In the genomic region with DNA sequence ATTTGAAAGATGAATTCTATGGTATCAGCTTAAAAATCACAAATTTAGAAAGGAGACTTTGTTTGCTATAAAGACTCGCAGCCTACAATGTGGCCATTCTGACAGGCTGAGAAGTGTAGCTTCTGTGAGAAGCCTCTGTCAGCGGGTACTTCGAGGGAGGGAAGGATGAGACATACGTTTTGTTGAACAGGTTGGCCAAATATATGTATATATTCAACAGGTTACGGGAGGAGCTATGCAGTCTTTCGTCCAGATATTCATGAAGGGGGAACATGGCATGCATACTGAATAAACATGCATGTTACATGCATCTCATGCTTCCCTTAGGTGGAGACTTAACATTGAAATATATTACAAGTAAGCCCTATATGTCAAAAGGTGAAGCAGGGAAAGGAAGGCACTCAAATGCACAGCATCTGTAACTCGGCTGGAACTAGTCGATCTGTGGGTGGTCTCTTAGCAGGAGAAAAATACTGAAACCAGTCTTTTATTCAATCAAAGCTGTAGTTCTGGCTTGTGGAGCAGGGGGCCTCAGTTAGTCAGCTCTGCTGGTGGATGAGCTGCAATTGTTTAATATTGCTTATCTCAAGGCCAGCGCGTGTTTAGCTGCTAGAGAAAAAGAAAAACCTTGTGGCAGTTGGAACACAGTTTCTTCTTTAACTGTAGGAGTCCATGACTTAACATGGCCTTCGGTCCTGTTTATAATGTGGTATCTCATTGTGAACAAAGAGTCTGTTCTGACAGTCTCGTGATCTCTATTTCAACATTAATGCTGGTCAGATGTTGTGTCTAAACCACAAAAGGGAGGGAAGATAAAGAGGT, we compare ENCODE assay signal across 9 cellular contexts.
DNase-seq lines count a peak whose midpoint lies in the region; ATAC-seq and TF ChIP-seq lines count a peak whose summit lies in the region.
"Had no signal": no experiment of that assay in that cellular context is flagged by ENCODE, and none has a peak within 500 bp of the region (broad histone marks: within the 10 kb centered on the region; RNA-seq: fewer than 3 reads in every experiment).

No MANE protein-coding gene starts in this region.

- TF ChIP-seq CTCF in H9 (conservative IDR thresholded peaks at IDR 0.05): peak; percentile 52
- no peak for TF ChIP-seq CTCF in MCF 10A (IDR thresholded peaks at IDR 0.05; ENCODE audit: unreplicated experiment)

- H3K4me1 ChIP-seq in H9 (ENCODE audit: insufficient read depth, low read length): peaks cover 17% of the 10 kb centered on the region

- no peak overlapping the region for H4K8ac ChIP-seq in H9 (replicated peaks; ENCODE audit: insufficient read length, low read depth, low read length)

- peak overlapping the region; percentile 10 for H3K18ac ChIP-seq in H9 (ENCODE audit: insufficient read length, low read depth, low read length)

- no peak overlapping the region for H3K4ac ChIP-seq in H9 (ENCODE audit: low read depth, low read length)

- no peaks in the 10 kb centered on the region for H3K79me1 ChIP-seq in H9 (ENCODE audit: insufficient read depth, low read depth, low read length, poor library complexity, severe bottlenecking)

- H2BK5ac ChIP-seq in H9 (ENCODE audit: insufficient read length, low read length): no peak overlapping the region

- no CpG with 5 or more reads among the region's 12 CpGs for WGBS in H9 (ENCODE audit: extremely low coverage, insufficient read length, low lambda C conversion rate)

- H2BK120ac ChIP-seq in H9 (ENCODE audit: low read depth, low read length, poor library complexity, severe bottlenecking): no peak overlapping the region

- no peak overlapping the region for H2BK20ac ChIP-seq in H9 (ENCODE audit: low read depth, low read length, poor library complexity, severe bottlenecking)

- H3K27ac ChIP-seq in H9 (ENCODE audit: insufficient read length, low read depth, low read length): peak overlapping the region; percentile 87

- H3K27me3 ChIP-seq in H9 (ENCODE audit: insufficient read depth, low read length): no peaks in the 10 kb centered on the region

- CTCF ChIA-PET in MCF 10A (lab: Yijun Ruan, JAX): interaction anchor here (0.9 to 1.2 kb wide), 3 partner anchors 11 to 211 kb away, joined by 3 read pairs; no protein-coding TSS in a partner anchor

- H2AK5ac ChIP-seq in H9 (ENCODE audit: insufficient read length, low read length): no peak overlapping the region

- peaks cover 0 to 2% of the 10 kb centered on the region in 2 experiments; a peak in 4 of 5 replicates for H3K9me3 Mint-ChIP-seq in H9
- H3K9me3 Mint-ChIP-seq in MCF 10A (ENCODE audit: unreplicated experiment): peaks cover 7% of the 10 kb centered on the region

- no peak overlapping the region for H3K56ac ChIP-seq in H9 (ENCODE audit: insufficient read length, low read depth, low read length)

- no peaks in the 10 kb centered on the region for H3K9me3 ChIP-seq in H9 (ENCODE audit: control insufficient read depth, low read depth, low read length)

- H3K4me1 Mint-ChIP-seq in H9: peaks cover 56 to 57% of the 10 kb centered on the region in 2 experiments
- peaks cover 23% of the 10 kb centered on the region for H3K4me1 Mint-ChIP-seq in MCF 10A (ENCODE audit: insufficient read depth, unreplicated experiment)
- H3K4me1 Mint-ChIP-seq: activated naive CD4-positive, alpha-beta T cell treated with anti-CD3 and anti-CD28 coated beads, Interleukin-2, amount 50 U/mL, for 24 hours had no signal

- H3K79me2 ChIP-seq in H9 (ENCODE audit: insufficient read depth, low read length): peaks cover 2% of the 10 kb centered on the region; the same call in 1 of the 2 replicates

- H3K27ac Mint-ChIP-seq in H9 (peak overlapping the region; percentile 45 to 96 (median 66); a peak in 6 of 7 replicates), MCF 10A (ENCODE audit: low read depth, unreplicated experiment) (no peak overlapping the region)
- H3K27ac Mint-ChIP-seq: activated naive CD4-positive, alpha-beta T cell treated with anti-CD3 and anti-CD28 coated beads, Interleukin-2, amount 50 U/mL, for 24 hours had no signal

- peak overlapping the region; percentile 75 for H3K4me2 ChIP-seq in H9 (ENCODE audit: insufficient read depth, insufficient read length, low read length)

- H4K20me1 ChIP-seq in H9 (ENCODE audit: control insufficient read depth, insufficient read depth, insufficient read length): no peaks in the 10 kb centered on the region

- DNase-seq in H9: peak; percentile 70
- peak; percentile 73 for DNase-seq in OCI-M1 (lab: John Stamatoyannopoulos, UW)
- DNase-seq in iPS-NIHi7 (ENCODE audit: extremely low spot score): peak; percentile 54
- no peak for DNase-seq in KG1 (lab: John Stamatoyannopoulos, UW)
- no peak for DNase-seq in activated CD8-positive, alpha-beta memory T cell treated with anti-CD3 and anti-CD28 coated beads, Interleukin-2, amount 50 U/mL, for 4 hours
- no peak for DNase-seq in MCF 10A (ENCODE audit: unreplicated experiment)
- DNase-seq in DMS114 treated with DMSO at 0.1 percent for 48 hours (lab: John Stamatoyannopoulos, UW; ENCODE audit: unreplicated experiment): no peak

- intact Hi-C loops in MCF 10A (cut with micrococcal nuclease): no loop called here

- BruUV-seq in MCF 10A (replicated peaks; lab: Mats Ljungman, UMichigan): no TSS peak

- no peak overlapping the region for H4K91ac ChIP-seq in H9 (ENCODE audit: insufficient read length, low read depth, low read length)

- no peak overlapping the region for H3K23ac ChIP-seq in H9 (ENCODE audit: insufficient read length, low read depth, low read length)

- no peak overlapping the region for H2AFZ ChIP-seq in H9 (ENCODE audit: low read length)

- POLR2A ChIA-PET in MCF 10A (lab: Yijun Ruan, JAX): interaction anchor here (3.0 kb wide), 1 partner anchor 19 kb away, joined by 13 read pairs; no protein-coding TSS in a partner anchor

- H3K23me2 ChIP-seq in H9 (ENCODE audit: insufficient read length, low read depth, low read length, poor library complexity, severe bottlenecking): peaks cover 3% of the 10 kb centered on the region

- H3K14ac ChIP-seq in H9 (ENCODE audit: insufficient read depth, low read length): no peak overlapping the region

- peak overlapping the region; percentile 21 for H3K9ac ChIP-seq in H9 (ENCODE audit: extremely low read depth, insufficient read length, low read length)

- no peak overlapping the region for H2BK15ac ChIP-seq in H9 (ENCODE audit: low read depth, low read length)

- peaks cover 5 to 23% (median 12%) of the 10 kb centered on the region in 3 experiments for H3K36me3 Mint-ChIP-seq in H9 (ENCODE audit: insufficient read depth in 1 of 3, low read depth in 3 of 3)
- H3K36me3 Mint-ChIP-seq in MCF 10A (ENCODE audit: insufficient read depth, unreplicated experiment): no peaks in the 10 kb centered on the region

- no peak overlapping the region for H4K5ac ChIP-seq in H9 (ENCODE audit: insufficient read length, low read depth, low read length)

- H3K27me3 Mint-ChIP-seq in H9 (ENCODE audit: low read depth) (peaks cover 3% of the 10 kb centered on the region), MCF 10A (ENCODE audit: insufficient read depth, unreplicated experiment) (no peaks in the 10 kb centered on the region)

- peak; percentile 22 for ATAC-seq in GM18498 (IDR thresholded peaks at IDR 0.05; ENCODE audit: unreplicated experiment)

- H2BK12ac ChIP-seq in H9 (ENCODE audit: insufficient read length, low read depth, low read length): peak overlapping the region; percentile 45

- H3K4me3 Mint-ChIP-seq in H9 (peak overlapping the region; percentile 46 to 71), MCF 10A (ENCODE audit: unreplicated experiment) (no peak overlapping the region)
- H3K4me3 Mint-ChIP-seq: activated naive CD4-positive, alpha-beta T cell treated with anti-CD3 and anti-CD28 coated beads, Interleukin-2, amount 50 U/mL, for 24 hours had no signal

- no peak overlapping the region for H3T11ph ChIP-seq in H9 (ENCODE audit: low read length)

Comparison
In these comparisons a context has a peak if more than half of its experiments do, and no peak if none do; other contexts are left out.
1. DNase-seq: peak in H9 (single experiment), OCI-M1 (single experiment) and iPS-NIHi7 (single experiment); none in KG1 (single experiment), activated CD8-positive, alpha-beta memory T cell treated with anti-CD3 and anti-CD28 coated beads, Interleukin-2, amount 50 U/mL, for 4 hours (single experiment), MCF 10A (single experiment) and DMS114 treated with DMSO at 0.1 percent for 48 hours (single experiment).